ENCODE assay signal across 1 cellular context in genomic region chr9:109252291-109252690, GRCh38.
TF ChIP-seq lines count a peak whose summit lies in the region.

No MANE protein-coding gene starts in this region.

TF ChIP-seq in HepG2, 621 proteins besides CTCF, POLR2A, EP300 and RAD21:
- TF ChIP-seq ZNF687 (CRISPR knock-in tag; IDR thresholded peaks at IDR 0.05) (0 out of 2 replicates have a peak, but pooled peaks have one; percentile 26), HNF4A (CRISPR knock-in tag; IDR thresholded peaks at IDR 0.05) (no peak), TEF (CRISPR knock-in tag; IDR thresholded peaks at IDR 0.05) (no peak), TCF7 (IDR thresholded peaks at IDR 0.05; ENCODE audit: low read depth) (0 out of 2 replicates have a peak, but pooled peaks have one; percentile 7)
